In the genomic region with DNA sequence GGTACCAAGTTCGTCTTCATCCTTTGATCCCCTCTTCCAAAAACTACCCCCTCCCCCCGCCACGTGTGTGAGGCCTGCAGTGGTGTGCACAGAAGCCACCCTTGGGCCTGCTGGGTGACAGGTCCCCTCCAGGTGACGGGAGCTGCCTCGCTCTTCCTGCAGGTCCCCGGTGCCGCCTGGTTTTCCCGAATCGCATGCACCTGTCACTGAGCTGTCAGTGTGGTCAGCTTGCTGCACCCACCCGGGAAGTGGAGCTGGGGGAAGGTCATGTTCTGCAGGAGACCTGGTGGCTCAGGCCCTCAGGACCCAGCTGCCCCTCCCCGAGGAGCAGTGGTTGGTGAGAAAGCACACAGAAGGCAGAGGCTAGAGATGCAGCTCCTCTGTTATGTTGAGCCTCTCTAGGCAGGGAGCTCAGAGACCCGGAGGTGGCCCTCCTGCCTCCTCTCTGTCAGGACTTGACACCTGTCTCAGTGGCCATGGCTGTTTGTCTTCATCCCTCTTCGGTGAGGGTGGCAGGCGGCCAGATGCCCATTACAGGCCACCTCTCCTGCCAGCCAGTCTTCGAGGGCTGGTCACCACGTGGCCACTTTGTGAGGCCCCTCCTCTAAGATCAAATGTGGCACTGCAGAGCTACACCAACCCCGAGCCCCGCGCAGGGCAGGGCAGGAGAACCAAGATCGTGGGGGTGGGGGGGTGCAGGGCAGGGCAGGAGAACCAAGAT, we compare ENCODE assay signal across 12 cellular contexts.
DNase-seq lines count a peak whose midpoint lies in the region; ATAC-seq and TF ChIP-seq lines count a peak whose summit lies in the region.
"Had no signal": no experiment of that assay in that cellular context is flagged by ENCODE, and none has a peak within 500 bp of the region (broad histone marks: within the 10 kb centered on the region; RNA-seq: fewer than 3 reads in every experiment).

No MANE protein-coding gene starts in this region.

- TF ChIP-seq CTCF in RWPE1 (conservative IDR thresholded peaks at IDR 0.05; ENCODE audit: low read depth): no peak

- H3K9me3 Mint-ChIP-seq in activated naive CD4-positive, alpha-beta T cell treated with anti-CD3 and anti-CD28 coated beads for 36 hours: no peaks in the 10 kb centered on the region
- no peaks in the 10 kb centered on the region for H3K9me3 Mint-ChIP-seq in dendritic cell treated with granulocyte-macrophage colony-stimulating factor and Interleukin-4, amounts not matched to agents 40 ng/mL and 50 ng/mL, for 4 days
- no peaks in the 10 kb centered on the region for H3K9me3 Mint-ChIP-seq in stimulated activated memory B cell treated with anti-CD40 and anti-IgM and Interleukin-4, amounts not matched to agents 10 μg/mL and 1 μg/mL and 100 μg/mL, for 72 hours

- peaks cover 5% of the 10 kb centered on the region for H3K36me3 Mint-ChIP-seq in activated naive CD4-positive, alpha-beta T cell treated with anti-CD3 and anti-CD28 coated beads for 36 hours (ENCODE audit: low read depth)
- peaks cover 78% of the 10 kb centered on the region for H3K36me3 Mint-ChIP-seq in dendritic cell treated with granulocyte-macrophage colony-stimulating factor and Interleukin-4, amounts not matched to agents 40 ng/mL and 50 ng/mL, for 4 days (ENCODE audit: low read depth)
- H3K36me3 Mint-ChIP-seq in stimulated activated memory B cell treated with anti-CD40 and anti-IgM and Interleukin-4, amounts not matched to agents 10 μg/mL and 1 μg/mL and 100 μg/mL, for 72 hours: peaks cover 6% of the 10 kb centered on the region

- H3K4me1 Mint-ChIP-seq in activated naive CD4-positive, alpha-beta T cell treated with anti-CD3 and anti-CD28 coated beads for 36 hours (ENCODE audit: low read depth): peaks cover 69% of the 10 kb centered on the region
- H3K4me1 Mint-ChIP-seq in dendritic cell treated with granulocyte-macrophage colony-stimulating factor and Interleukin-4, amounts not matched to agents 40 ng/mL and 50 ng/mL, for 4 days (ENCODE audit: low read depth): peaks cover 100% of the 10 kb centered on the region
- H3K4me1 Mint-ChIP-seq in stimulated activated memory B cell treated with anti-CD40 and anti-IgM and Interleukin-4, amounts not matched to agents 10 μg/mL and 1 μg/mL and 100 μg/mL, for 72 hours: peaks cover 88% of the 10 kb centered on the region

- H3K27ac ChIP-seq in RWPE1: peak overlapping the region; percentile 97

- H3K27me3 Mint-ChIP-seq in activated naive CD4-positive, alpha-beta T cell treated with anti-CD3 and anti-CD28 coated beads for 36 hours (ENCODE audit: low read depth): no peaks in the 10 kb centered on the region
- H3K27me3 Mint-ChIP-seq in dendritic cell treated with granulocyte-macrophage colony-stimulating factor and Interleukin-4, amounts not matched to agents 40 ng/mL and 50 ng/mL, for 4 days: peaks cover 14% of the 10 kb centered on the region
- H3K27me3 Mint-ChIP-seq in stimulated activated memory B cell treated with anti-CD40 and anti-IgM and Interleukin-4, amounts not matched to agents 10 μg/mL and 1 μg/mL and 100 μg/mL, for 72 hours: no peaks in the 10 kb centered on the region

- CTCF ChIA-PET in activated naive CD4-positive, alpha-beta T cell treated with anti-CD3 and anti-CD28 coated beads for 36 hours (lab: Charles Lee): interaction anchor here (0.6 to 0.8 kb wide), 2 partner anchors 50 to 260 kb away, joined by 3 read pairs; no protein-coding TSS in a partner anchor
- CTCF ChIA-PET in RWPE1 (lab: Yijun Ruan, JAX): interaction anchor here (0.5 kb wide), 1 partner anchor 1335 kb away, joined by 3 read pairs; no protein-coding TSS in a partner anchor

- H3K27ac Mint-ChIP-seq in activated naive CD4-positive, alpha-beta T cell treated with anti-CD3 and anti-CD28 coated beads for 36 hours: peak overlapping the region; percentile 65
- peak overlapping the region; percentile 96 for H3K27ac Mint-ChIP-seq in dendritic cell treated with granulocyte-macrophage colony-stimulating factor and Interleukin-4, amounts not matched to agents 40 ng/mL and 50 ng/mL, for 4 days
- peak overlapping the region; percentile 77 for H3K27ac Mint-ChIP-seq in stimulated activated memory B cell treated with anti-CD40 and anti-IgM and Interleukin-4, amounts not matched to agents 10 μg/mL and 1 μg/mL and 100 μg/mL, for 72 hours

- DNase-seq in activated naive CD4-positive, alpha-beta T cell treated with anti-CD3 and anti-CD28 coated beads for 36 hours: no peak
- no peak for DNase-seq in activated naive CD4-positive, alpha-beta T cell treated with Interleukin-2 at 50 U/mL for 16 hours
- no peak for DNase-seq in RWPE1 (ENCODE audit: low spot score)
- no peak for DNase-seq in NCI-H1417 treated with DMSO at 0.1 percent for 48 hours (lab: John Stamatoyannopoulos, UW)
- DNase-seq in stimulated activated naive CD8-positive, alpha-beta T cell treated with anti-CD3 and anti-CD28 coated beads, Interleukin-15, Interleukin-2, amounts not matched to agents 100 U/mL and 50 U/mL, for 24 hours: no peak
- DNase-seq: amniotic stem cell, Calu3, Kasumi-1, NCI-H146 had no signal

- POLR2A ChIA-PET in RWPE1 (lab: Yijun Ruan, JAX; ENCODE audit: low non-redundant PET): no interaction called here

- ATAC-seq in stimulated activated memory B cell treated with anti-CD40 and anti-IgM and Interleukin-4, amounts not matched to agents 10 μg/mL and 1 μg/mL and 100 μg/mL, for 72 hours: no peak
- ATAC-seq in HG03342 (IDR thresholded peaks at IDR 0.05; ENCODE audit: unreplicated experiment): no peak
- ATAC-seq in stimulated activated naive CD8-positive, alpha-beta T cell treated with anti-CD3 and anti-CD28 coated beads, Interleukin-15, Interleukin-2, amounts not matched to agents 100 U/mL and 50 U/mL, for 24 hours: no peak

- no peak overlapping the region for H3K4me3 Mint-ChIP-seq in activated naive CD4-positive, alpha-beta T cell treated with anti-CD3 and anti-CD28 coated beads for 36 hours
- no peak overlapping the region for H3K4me3 Mint-ChIP-seq in dendritic cell treated with granulocyte-macrophage colony-stimulating factor and Interleukin-4, amounts not matched to agents 40 ng/mL and 50 ng/mL, for 4 days
- H3K4me3 Mint-ChIP-seq in stimulated activated memory B cell treated with anti-CD40 and anti-IgM and Interleukin-4, amounts not matched to agents 10 μg/mL and 1 μg/mL and 100 μg/mL, for 72 hours: no peak overlapping the region

- intact Hi-C loops in activated naive CD4-positive, alpha-beta T cell treated with anti-CD3 and anti-CD28 coated beads for 36 hours (cut with micrococcal nuclease): no loop called here
- intact Hi-C loops in dendritic cell treated with granulocyte-macrophage colony-stimulating factor and Interleukin-4, amounts not matched to agents 40 ng/mL and 50 ng/mL, for 4 days (cut with micrococcal nuclease): no loop called here
